In the genomic region with DNA sequence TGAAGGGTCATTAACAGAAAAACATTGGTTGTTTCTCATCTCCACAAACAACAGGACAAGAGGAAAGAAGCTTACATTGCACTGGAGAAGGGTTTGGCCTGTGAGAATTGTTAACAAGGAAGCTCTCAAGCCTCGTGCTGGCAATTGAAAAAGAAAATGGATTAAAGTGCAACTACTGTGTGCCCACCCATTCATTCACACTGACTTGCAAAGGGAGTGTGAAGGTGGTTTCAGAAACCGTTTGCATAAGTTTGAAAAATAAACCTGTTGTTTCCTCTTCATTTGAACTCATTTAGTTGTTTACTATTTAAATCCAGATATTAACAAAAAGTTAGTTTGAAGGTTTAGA, we compare ENCODE assay signal across 1 cellular context.
TF ChIP-seq lines count a peak whose summit lies in the region.

No MANE protein-coding gene starts in this region.

TF ChIP-seq in SK-N-SH treated with all-trans-retinoic acid at 6 μM for 48 hours, 23 proteins besides CTCF, POLR2A, EP300 and RAD21 (continued from another document):
- TF ChIP-seq, protein P1, sequence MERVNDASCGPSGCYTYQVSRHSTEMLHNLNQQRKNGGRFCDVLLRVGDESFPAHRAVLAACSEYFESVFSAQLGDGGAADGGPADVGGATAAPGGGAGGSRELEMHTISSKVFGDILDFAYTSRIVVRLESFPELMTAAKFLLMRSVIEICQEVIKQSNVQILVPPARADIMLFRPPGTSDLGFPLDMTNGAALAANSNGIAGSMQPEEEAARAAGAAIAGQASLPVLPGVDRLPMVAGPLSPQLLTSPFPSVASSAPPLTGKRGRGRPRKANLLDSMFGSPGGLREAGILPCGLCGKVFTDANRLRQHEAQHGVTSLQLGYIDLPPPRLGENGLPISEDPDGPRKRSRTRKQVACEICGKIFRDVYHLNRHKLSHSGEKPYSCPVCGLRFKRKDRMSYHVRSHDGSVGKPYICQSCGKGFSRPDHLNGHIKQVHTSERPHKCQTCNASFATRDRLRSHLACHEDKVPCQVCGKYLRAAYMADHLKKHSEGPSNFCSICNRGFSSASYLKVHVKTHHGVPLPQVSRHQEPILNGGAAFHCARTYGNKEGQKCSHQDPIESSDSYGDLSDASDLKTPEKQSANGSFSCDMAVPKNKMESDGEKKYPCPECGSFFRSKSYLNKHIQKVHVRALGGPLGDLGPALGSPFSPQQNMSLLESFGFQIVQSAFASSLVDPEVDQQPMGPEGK (CRISPR knock-in tag; IDR thresholded peaks at IDR 0.05; ENCODE audit: borderline replicate concordance), result no peak
- TF ChIP-seq RARB (CRISPR knock-in tag; IDR thresholded peaks at IDR 0.05) (no peak), ESRRG (CRISPR knock-in tag; IDR thresholded peaks at IDR 0.05) (no peak), ZFP30 (CRISPR knock-in tag; IDR thresholded peaks at IDR 0.05) (no peak), ZFP3 (CRISPR knock-in tag; IDR thresholded peaks at IDR 0.05) (no peak), TCF4 (CRISPR knock-in tag; IDR thresholded peaks at IDR 0.05; ENCODE audit: borderline replicate concordance) (no peak), ZNF70 (CRISPR knock-in tag; IDR thresholded peaks at IDR 0.05) (no peak), TOX (CRISPR knock-in tag; IDR thresholded peaks at IDR 0.05; ENCODE audit: borderline replicate concordance) (no peak), GLIS3 (CRISPR knock-in tag; IDR thresholded peaks at IDR 0.05) (no peak), ARNTL (CRISPR knock-in tag; IDR thresholded peaks at IDR 0.05; ENCODE audit: borderline replicate concordance, low read depth) (no peak), OSR1 (CRISPR knock-in tag; IDR thresholded peaks at IDR 0.05) (no peak), SNAI2 (CRISPR knock-in tag; IDR thresholded peaks at IDR 0.05) (no peak), ZNF565 (CRISPR knock-in tag; conservative IDR thresholded peaks at IDR 0.05; ENCODE audit: low read depth) (no peak)
- TF ChIP-seq, protein P2, sequence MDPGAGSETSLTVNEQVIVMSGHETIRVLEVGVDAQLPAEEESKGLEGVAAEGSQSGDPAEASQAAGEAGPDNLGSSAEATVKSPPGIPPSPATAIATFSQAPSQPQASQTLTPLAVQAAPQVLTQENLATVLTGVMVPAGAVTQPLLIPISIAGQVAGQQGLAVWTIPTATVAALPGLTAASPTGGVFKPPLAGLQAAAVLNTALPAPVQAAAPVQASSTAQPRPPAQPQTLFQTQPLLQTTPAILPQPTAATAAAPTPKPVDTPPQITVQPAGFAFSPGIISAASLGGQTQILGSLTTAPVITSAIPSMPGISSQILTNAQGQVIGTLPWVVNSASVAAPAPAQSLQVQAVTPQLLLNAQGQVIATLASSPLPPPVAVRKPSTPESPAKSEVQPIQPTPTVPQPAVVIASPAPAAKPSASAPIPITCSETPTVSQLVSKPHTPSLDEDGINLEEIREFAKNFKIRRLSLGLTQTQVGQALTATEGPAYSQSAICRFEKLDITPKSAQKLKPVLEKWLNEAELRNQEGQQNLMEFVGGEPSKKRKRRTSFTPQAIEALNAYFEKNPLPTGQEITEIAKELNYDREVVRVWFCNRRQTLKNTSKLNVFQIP (CRISPR knock-in tag; IDR thresholded peaks at IDR 0.05; ENCODE audit: borderline replicate concordance, low read depth), result no peak
- TF ChIP-seq, protein P3, sequence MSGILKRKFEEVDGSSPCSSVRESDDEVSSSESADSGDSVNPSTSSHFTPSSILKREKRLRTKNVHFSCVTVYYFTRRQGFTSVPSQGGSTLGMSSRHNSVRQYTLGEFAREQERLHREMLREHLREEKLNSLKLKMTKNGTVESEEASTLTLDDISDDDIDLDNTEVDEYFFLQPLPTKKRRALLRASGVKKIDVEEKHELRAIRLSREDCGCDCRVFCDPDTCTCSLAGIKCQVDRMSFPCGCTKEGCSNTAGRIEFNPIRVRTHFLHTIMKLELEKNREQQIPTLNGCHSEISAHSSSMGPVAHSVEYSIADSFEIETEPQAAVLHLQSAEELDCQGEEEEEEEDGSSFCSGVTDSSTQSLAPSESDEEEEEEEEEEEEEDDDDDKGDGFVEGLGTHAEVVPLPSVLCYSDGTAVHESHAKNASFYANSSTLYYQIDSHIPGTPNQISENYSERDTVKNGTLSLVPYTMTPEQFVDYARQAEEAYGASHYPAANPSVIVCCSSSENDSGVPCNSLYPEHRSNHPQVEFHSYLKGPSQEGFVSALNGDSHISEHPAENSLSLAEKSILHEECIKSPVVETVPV (CRISPR knock-in tag; IDR thresholded peaks at IDR 0.05), result no peak
